Comparison of ENCODE assay signal across 16 cellular contexts in the genomic region with DNA sequence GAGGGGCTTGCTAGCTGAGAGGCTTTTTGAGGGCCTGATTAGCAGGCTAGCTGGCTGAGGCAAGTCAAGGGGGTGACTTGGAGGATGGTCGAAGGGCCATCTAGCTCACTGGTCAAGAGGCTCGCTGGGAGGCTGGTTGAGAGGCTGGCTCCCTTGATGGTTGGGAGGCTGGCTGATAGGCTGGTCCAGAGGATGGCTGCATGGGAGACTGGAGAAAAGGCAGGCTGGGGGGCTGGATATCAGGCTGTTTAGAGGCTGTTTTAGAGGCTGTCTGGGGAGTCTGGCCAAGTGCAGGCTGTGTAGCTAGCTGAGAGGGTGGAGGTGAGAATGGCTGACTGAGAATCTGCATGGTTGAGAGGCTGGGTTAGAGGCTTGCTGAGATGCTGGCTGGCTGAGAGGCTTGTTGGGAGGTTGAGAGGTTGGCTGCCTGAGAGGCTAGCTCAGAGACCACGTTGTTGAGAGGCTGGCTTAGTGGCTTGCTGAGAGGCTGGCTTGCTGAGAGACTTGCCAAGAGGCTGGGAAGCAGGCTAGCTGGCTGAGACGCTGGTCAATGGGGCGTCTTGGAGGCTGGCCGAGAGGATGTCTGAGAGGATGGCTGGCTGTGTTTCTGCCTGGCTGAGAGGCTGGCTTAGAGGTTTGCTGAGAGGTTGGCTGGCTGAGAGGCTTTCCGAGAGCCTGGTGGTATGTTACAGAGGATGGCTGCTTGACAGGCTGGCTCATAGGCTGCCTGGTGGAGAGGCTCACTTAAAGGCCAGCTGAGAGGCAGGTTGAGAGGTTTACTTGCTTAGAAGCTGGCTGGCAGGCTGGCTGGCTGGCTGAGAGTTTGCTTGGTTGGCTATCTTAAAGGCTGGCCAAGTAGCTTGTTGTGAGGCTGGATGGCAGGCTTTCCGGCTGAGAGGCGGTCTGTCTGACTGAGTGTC. TPM values are rescaled to one million over a fixed set of nuclear protein-coding genes. Genes with fewer than 3 reads are reported as not detected.
DNase-seq lines count a peak whose midpoint lies in the region; ATAC-seq, FAIRE-seq and TF ChIP-seq lines count a peak whose summit lies in the region.
"Had no signal": no experiment of that assay in that cellular context is flagged by ENCODE, and none has a peak within 500 bp of the region (broad histone marks: within the 10 kb centered on the region; RNA-seq: fewer than 3 reads in every experiment).

No MANE protein-coding gene starts in this region.

- no peak for TF ChIP-seq CTCF in sigmoid colon (IDR thresholded peaks at IDR 0.05)

- WGBS in right cardiac atrium = 60% methylated on average over 9 of the region's 9 CpGs
- 72 to 74% methylated on average over 9 of the region's 9 CpGs for WGBS in sigmoid colon, 2 donors

- no peaks in the 10 kb centered on the region for H3K27me3 ChIP-seq in right cardiac atrium (ENCODE audit: control insufficient read depth, insufficient read depth)
- no peaks in the 10 kb centered on the region for H3K27me3 ChIP-seq in sigmoid colon
- H3K27me3 ChIP-seq: right lobe of liver had no signal

- H3K27ac ChIP-seq in right cardiac atrium (ENCODE audit: low read length) (peak overlapping the region; percentile 72), sigmoid colon (peak overlapping the region; percentile 20 to 58 (median 46))

- peak; percentile 65 to 67 for ATAC-seq in right cardiac atrium
- no peak for ATAC-seq in GM18505 (IDR thresholded peaks at IDR 0.05; ENCODE audit: unreplicated experiment)
- ATAC-seq: stimulated activated naive CD8-positive, alpha-beta T cell treated with anti-CD3 and anti-CD28 coated beads, Interleukin-15, Interleukin-2, amounts not matched to agents 100 U/mL and 50 U/mL, for 24 hours had no signal

- TF ChIP-seq POLR2A in sigmoid colon (IDR thresholded peaks at IDR 0.05) (no peak), GM18505 (IDR thresholded peaks at IDR 0.05; ENCODE audit: borderline replicate concordance, extremely low read depth, insufficient read depth, insufficient read length) (no peak)

- DNase-seq in NCI-H1092 treated with DMSO at 0.1 percent for 48 hours (lab: John Stamatoyannopoulos, UW) (peak; percentile 95), SHP77 treated with DMSO at 0.1 percent for 48 hours (lab: John Stamatoyannopoulos, UW) (peak; percentile 14), right cardiac atrium (peak; percentile 84 to 94 (median 90)), sigmoid colon (peak; percentile 82), NOMO-1 (lab: John Stamatoyannopoulos, UW; ENCODE audit: unreplicated experiment in 2 of 2) (no peak), dedifferentiated amniotic fluid mesenchymal stem cell (ENCODE audit: extremely low spot score) (no peak), frontal cortex (ENCODE audit: low spot score in 2 of 2) (no peak)
- DNase-seq: H7; NCI-H1417 treated with DMSO at 0.1 percent for 48 hours; stimulated activated naive CD8-positive, alpha-beta T cell treated with anti-CD3 and anti-CD28 coated beads, Interleukin-15, Interleukin-2, amounts not matched to agents 100 U/mL and 50 U/mL, for 24 hours; T1000 had no signal

- H3K9me3 ChIP-seq in right cardiac atrium (ENCODE audit: control insufficient read depth, low read length) (no peaks in the 10 kb centered on the region), sigmoid colon (no peaks in the 10 kb centered on the region)
- H3K9me3 ChIP-seq: right lobe of liver had no signal

- H3K4me3 ChIP-seq in right cardiac atrium (ENCODE audit: low read length) = no peak overlapping the region
- H3K4me3 ChIP-seq in sigmoid colon = peak overlapping the region in 1 of 4 donors; percentile 8

- H3K36me3 ChIP-seq in sigmoid colon = no peaks in the 10 kb centered on the region
- H3K36me3 ChIP-seq: right lobe of liver had no signal

- H3K4me1 ChIP-seq in right cardiac atrium (ENCODE audit: control insufficient read depth, insufficient read depth, low read length) (peaks cover 15% of the 10 kb centered on the region), sigmoid colon (peaks cover 0 to 34% (median 17%) of the 10 kb centered on the region in 4 donors)

- FAIRE-seq in frontal cortex (lab: Jason Lieb, UNC) = no peak
- FAIRE-seq: RCC 7860 had no signal

- intact Hi-C loops in right cardiac atrium (cut with DNase I) (no loop called here), sigmoid colon (cut with DNase I) (no loop called here)

- TF ChIP-seq EP300 in sigmoid colon (IDR thresholded peaks at IDR 0.05) = no peak

RNA-seq across cellular contexts. Expression of a gene that starts 36.6 kb away (rescaled TPM):
- total RNA-seq in right cardiac atrium (not detected), sigmoid colon (under 1 TPM in 1 of 4 donors, not detected in 3; 0.14 TPM), frontal cortex (not detected)
- polyA plus RNA-seq in right cardiac atrium (not detected), sigmoid colon (under 1 TPM in 1 of 3 donors, not detected in 2; 0.03 TPM)
- total RNA-seq: epithelial cell of proximal tubule, H7 had no signal
- polyA plus RNA-seq: BJ had no signal

Comparison
In these comparisons a context has a peak if more than half of its experiments do, and no peak if none do; other contexts are left out.
1. DNase-seq: peak in NCI-H1092 treated with DMSO at 0.1 percent for 48 hours (single experiment), SHP77 treated with DMSO at 0.1 percent for 48 hours (single experiment), right cardiac atrium (3 of 3) and sigmoid colon (single experiment); none in NOMO-1 (0 of 2), dedifferentiated amniotic fluid mesenchymal stem cell (single experiment) and frontal cortex (0 of 2).